8 cellular contexts compared by ENCODE assay signal in the genomic region with DNA sequence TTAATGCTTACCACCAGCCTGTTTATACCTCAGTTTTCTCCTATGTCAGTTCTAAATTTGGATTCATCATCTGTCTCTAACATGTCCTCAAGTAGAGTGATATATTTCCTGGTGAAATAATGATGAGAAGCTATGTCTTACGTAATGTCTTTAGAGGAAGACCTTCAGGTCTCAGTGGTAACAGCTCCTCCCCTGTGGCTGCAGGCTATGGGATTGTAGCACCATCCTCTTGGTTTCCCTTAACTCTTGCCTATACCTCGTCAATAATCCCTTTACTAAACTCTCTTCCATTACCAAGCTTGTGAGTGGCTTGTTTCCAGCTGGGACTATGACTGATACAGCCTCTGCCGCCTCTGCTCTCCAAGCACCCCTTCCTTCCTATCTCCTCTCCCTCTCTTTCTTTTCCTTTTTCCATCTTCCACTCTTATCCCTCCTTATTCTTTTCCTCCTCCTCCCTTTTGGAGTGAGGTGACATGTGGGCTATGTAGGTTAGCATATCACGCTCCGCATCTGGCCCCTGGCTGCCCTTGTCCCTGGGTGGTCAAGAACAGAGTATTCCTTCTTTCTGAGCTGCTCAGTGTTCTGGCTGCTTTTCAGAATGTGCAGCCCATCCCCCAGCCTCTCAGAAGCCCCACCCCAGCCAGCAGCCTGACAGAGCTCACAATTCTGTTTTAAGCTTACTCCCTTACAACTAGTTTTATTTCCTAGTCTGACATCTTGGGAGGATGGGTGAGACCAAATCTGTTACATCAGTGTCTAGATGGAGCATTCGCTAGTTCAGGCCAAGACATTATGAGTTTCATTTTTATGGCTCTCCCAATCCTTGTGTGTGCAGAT.
DNase-seq lines count a peak whose midpoint lies in the region; ATAC-seq lines count a peak whose summit lies in the region.

No MANE protein-coding gene starts in this region.

- no peak overlapping the region for H3K4ac ChIP-seq in mesendoderm (ENCODE audit: low read depth, low read length)

- no peak overlapping the region for H4K5ac ChIP-seq in mesendoderm (ENCODE audit: low read length)

- H3K9ac ChIP-seq in mesendoderm (ENCODE audit: low read length), result peak overlapping the region; percentile 27

- peak overlapping the region; percentile 38 for H3K27ac ChIP-seq in mesendoderm (ENCODE audit: low read depth, low read length)

- H3K79me2 ChIP-seq in mesendoderm (ENCODE audit: control insufficient read depth, insufficient read depth, low read length), result no peaks in the 10 kb centered on the region

- no peaks in the 10 kb centered on the region for H3K27me3 ChIP-seq in mesendoderm (ENCODE audit: insufficient read depth, low read length, poor library complexity)

- H3K18ac ChIP-seq in mesendoderm (ENCODE audit: low read length), result peak overlapping the region; percentile 54

- H3K79me1 ChIP-seq in mesendoderm (ENCODE audit: low read length), result no peaks in the 10 kb centered on the region

- peak overlapping the region; percentile 75 for H3K56ac ChIP-seq in mesendoderm (ENCODE audit: low read length)

- no peak overlapping the region for H3K4me3 ChIP-seq in mesendoderm (ENCODE audit: low read length)

- no peak overlapping the region for H4K8ac ChIP-seq in mesendoderm (ENCODE audit: low read depth, low read length)

- no peak overlapping the region for H3K23ac ChIP-seq in mesendoderm (ENCODE audit: low read length)

- peak overlapping the region; percentile 26 for H3K4me2 ChIP-seq in mesendoderm (ENCODE audit: low read length)

- H3K36me3 ChIP-seq in mesendoderm (ENCODE audit: control insufficient read depth, insufficient read depth, low read length), result no peaks in the 10 kb centered on the region

- no peak overlapping the region for H2AK5ac ChIP-seq in mesendoderm (ENCODE audit: low read length)

- H3K4me1 ChIP-seq in mesendoderm (ENCODE audit: control insufficient read depth, low read depth, low read length), result peaks cover 10% of the 10 kb centered on the region

- peak overlapping the region; percentile 35 for H2BK120ac ChIP-seq in mesendoderm (ENCODE audit: low read depth, low read length)

- no peak overlapping the region for H2BK5ac ChIP-seq in mesendoderm (ENCODE audit: low read length)

- DNase-seq in NCI-H526 (lab: John Stamatoyannopoulos, UW) (peak; percentile 47 to 69), NCI-H526 treated with DMSO at 0.1 percent for 48 hours (lab: John Stamatoyannopoulos, UW) (no peak), cerebellum (ENCODE audit: low spot score) (peak; percentile 21), mesendoderm (peak; percentile 81), ureter (ENCODE audit: low spot score) (peak; percentile 74), T-helper 2 cell (no peak), GM19240 (ENCODE audit: insufficient read length, low spot score) (no peak)

- ATAC-seq in GM21423 (IDR thresholded peaks at IDR 0.05; ENCODE audit: unreplicated experiment), result no peak

- WGBS in mesendoderm (ENCODE audit: extremely low coverage, insufficient coverage, low lambda C conversion rate), result no CpG with 5 or more reads among the region's 6 CpGs

- H2BK15ac ChIP-seq in mesendoderm (replicated peaks; ENCODE audit: low read depth), result no peak overlapping the region

Comparison
In these comparisons a context has a peak if more than half of its experiments do, and no peak if none do; other contexts are left out.
1. DNase-seq: peak in NCI-H526 (2 of 2), cerebellum (single experiment), mesendoderm (single experiment) and ureter (single experiment); none in NCI-H526 treated with DMSO at 0.1 percent for 48 hours (single experiment), T-helper 2 cell (0 of 5) and GM19240 (single experiment).